ENCODE assay signal across 14 cellular contexts in the genomic region with DNA sequence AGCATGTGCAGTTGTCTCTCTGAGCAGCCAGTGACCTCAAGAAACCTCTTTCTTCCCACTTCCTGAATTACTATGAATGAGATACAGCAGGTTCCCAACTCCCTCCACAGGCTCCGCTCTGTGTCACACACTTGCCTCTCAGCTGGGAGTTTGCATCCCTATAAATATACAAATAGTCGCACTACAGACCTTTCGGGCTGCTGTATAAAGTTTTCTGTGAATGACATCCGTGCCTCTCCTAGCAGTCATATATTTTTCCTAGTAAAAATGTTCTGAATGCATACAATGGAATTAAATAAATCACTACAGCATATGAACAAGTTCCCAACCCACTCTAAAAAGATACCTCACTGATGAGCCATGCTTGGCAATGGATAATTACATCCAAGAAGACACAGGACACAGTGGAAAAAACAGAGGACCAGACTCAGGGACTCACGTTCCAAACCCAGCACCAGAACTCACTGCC.
DNase-seq lines count a peak whose midpoint lies in the region; ATAC-seq and TF ChIP-seq lines count a peak whose summit lies in the region.
"Had no signal": no experiment of that assay in that cellular context is flagged by ENCODE, and none has a peak within 500 bp of the region (broad histone marks: within the 10 kb centered on the region; RNA-seq: fewer than 3 reads in every experiment).

No MANE protein-coding gene starts in this region.

- intact Hi-C loops in testis (cut with DNase I; ENCODE audit: low total_unique reads), result no loop called here

- H3K27me3 Mint-ChIP-seq in stimulated activated naive CD8-positive, alpha-beta T cell treated with anti-CD3 and anti-CD28 coated beads, Interleukin-15, Interleukin-2, amounts not matched to agents 100 ng/mL and 50 ng/mL, for 24 hours, result no peaks in the 10 kb centered on the region
- no peaks in the 10 kb centered on the region for H3K27me3 Mint-ChIP-seq in activated naive CD8-positive, alpha-beta T cell treated with anti-CD3 and anti-CD28 coated beads, Interleukin-2, amount 50 U/mL, for 24 hours
- no peaks in the 10 kb centered on the region for H3K27me3 Mint-ChIP-seq in memory B cell

- 79 to 80% methylated on average over 5 of the region's 5 CpGs for WGBS in testis, 2 donors

- no peak overlapping the region for H3K4me3 Mint-ChIP-seq in stimulated activated naive CD8-positive, alpha-beta T cell treated with anti-CD3 and anti-CD28 coated beads, Interleukin-15, Interleukin-2, amounts not matched to agents 100 ng/mL and 50 ng/mL, for 24 hours
- H3K4me3 Mint-ChIP-seq in activated naive CD8-positive, alpha-beta T cell treated with anti-CD3 and anti-CD28 coated beads, Interleukin-2, amount 50 U/mL, for 24 hours, result no peak overlapping the region
- no peak overlapping the region for H3K4me3 Mint-ChIP-seq in memory B cell
- H3K4me3 Mint-ChIP-seq: CD14-positive monocyte had no signal

- H3K36me3 ChIP-seq in testis (ENCODE audit: low read depth, missing control alignments), result no peaks in the 10 kb centered on the region

- no peaks in the 10 kb centered on the region for H3K27me3 ChIP-seq in testis
- H3K27me3 ChIP-seq: suprapubic skin had no signal

- TF ChIP-seq POLR2A in testis (IDR thresholded peaks at IDR 0.05), result no peak

- H3K27ac ChIP-seq in testis, result no peak overlapping the region
- H3K27ac ChIP-seq: suprapubic skin had no signal

- DNase-seq in stimulated activated naive CD8-positive, alpha-beta T cell treated with anti-CD3 and anti-CD28 coated beads, Interleukin-15, Interleukin-2, amounts not matched to agents 100 U/mL and 50 U/mL, for 24 hours, result no peak
- no peak for DNase-seq in activated naive CD8-positive, alpha-beta T cell treated with anti-CD3 and anti-CD28 coated beads, Interleukin-2, amount 50 U/mL, for 24 hours
- no peak for DNase-seq in memory B cell (ENCODE audit: low spot score in 2 of 2)
- no peak for DNase-seq in cerebellar cortex (ENCODE audit: low spot score)
- DNase-seq in testis, result no peak
- DNase-seq: kidney; NCI-H1048; NCI-H82; stimulated activated CD4-positive, alpha-beta T cell treated with anti-CD3 and anti-CD28 coated beads, Interleukin-2, amount 100 ng/mL, for 24 hours had no signal

- H3K9me3 ChIP-seq in testis, result no peaks in the 10 kb centered on the region
- H3K9me3 ChIP-seq: suprapubic skin had no signal

- no peak for ATAC-seq in stimulated activated naive CD8-positive, alpha-beta T cell treated with anti-CD3 and anti-CD28 coated beads, Interleukin-15, Interleukin-2, amounts not matched to agents 100 U/mL and 50 U/mL, for 24 hours
- no peak for ATAC-seq in activated naive CD8-positive, alpha-beta T cell treated with anti-CD3 and anti-CD28 coated beads, Interleukin-2, amount 50 U/mL, for 24 hours
- ATAC-seq in memory B cell (ENCODE audit: low read depth) (no peak), HG03045 (IDR thresholded peaks at IDR 0.05; ENCODE audit: unreplicated experiment) (no peak), GM18867 (IDR thresholded peaks at IDR 0.05; ENCODE audit: unreplicated experiment) (no peak)

- H3K4me1 ChIP-seq in testis, result peaks cover 31% of the 10 kb centered on the region

- H3K4me1 Mint-ChIP-seq in stimulated activated naive CD8-positive, alpha-beta T cell treated with anti-CD3 and anti-CD28 coated beads, Interleukin-15, Interleukin-2, amounts not matched to agents 100 ng/mL and 50 ng/mL, for 24 hours (ENCODE audit: low read depth), result peaks cover 70% of the 10 kb centered on the region
- peaks cover 48% of the 10 kb centered on the region for H3K4me1 Mint-ChIP-seq in activated naive CD8-positive, alpha-beta T cell treated with anti-CD3 and anti-CD28 coated beads, Interleukin-2, amount 50 U/mL, for 24 hours
- H3K4me1 Mint-ChIP-seq in memory B cell, result peaks cover 41% of the 10 kb centered on the region

- no peak overlapping the region for H3K4me3 ChIP-seq in testis
- H3K4me3 ChIP-seq: suprapubic skin had no signal

- no peak for TF ChIP-seq CTCF in testis (IDR thresholded peaks at IDR 0.05)

- no peaks in the 10 kb centered on the region for H3K9me3 Mint-ChIP-seq in stimulated activated naive CD8-positive, alpha-beta T cell treated with anti-CD3 and anti-CD28 coated beads, Interleukin-15, Interleukin-2, amounts not matched to agents 100 ng/mL and 50 ng/mL, for 24 hours
- H3K9me3 Mint-ChIP-seq in activated naive CD8-positive, alpha-beta T cell treated with anti-CD3 and anti-CD28 coated beads, Interleukin-2, amount 50 U/mL, for 24 hours, result no peaks in the 10 kb centered on the region
- H3K9me3 Mint-ChIP-seq in memory B cell, result no peaks in the 10 kb centered on the region
- H3K9me3 Mint-ChIP-seq: CD14-positive monocyte had no signal

- H3K27ac Mint-ChIP-seq in stimulated activated naive CD8-positive, alpha-beta T cell treated with anti-CD3 and anti-CD28 coated beads, Interleukin-15, Interleukin-2, amounts not matched to agents 100 ng/mL and 50 ng/mL, for 24 hours, result peak overlapping the region; percentile 69
- peak overlapping the region; percentile 72 for H3K27ac Mint-ChIP-seq in activated naive CD8-positive, alpha-beta T cell treated with anti-CD3 and anti-CD28 coated beads, Interleukin-2, amount 50 U/mL, for 24 hours
- peak overlapping the region; percentile 55 for H3K27ac Mint-ChIP-seq in memory B cell

- H3K36me3 Mint-ChIP-seq in stimulated activated naive CD8-positive, alpha-beta T cell treated with anti-CD3 and anti-CD28 coated beads, Interleukin-15, Interleukin-2, amounts not matched to agents 100 ng/mL and 50 ng/mL, for 24 hours (ENCODE audit: low read depth), result peaks cover 50% of the 10 kb centered on the region
- peaks cover 34% of the 10 kb centered on the region for H3K36me3 Mint-ChIP-seq in activated naive CD8-positive, alpha-beta T cell treated with anti-CD3 and anti-CD28 coated beads, Interleukin-2, amount 50 U/mL, for 24 hours (ENCODE audit: low read depth)
- peaks cover 20% of the 10 kb centered on the region for H3K36me3 Mint-ChIP-seq in memory B cell
